In the genomic region with DNA sequence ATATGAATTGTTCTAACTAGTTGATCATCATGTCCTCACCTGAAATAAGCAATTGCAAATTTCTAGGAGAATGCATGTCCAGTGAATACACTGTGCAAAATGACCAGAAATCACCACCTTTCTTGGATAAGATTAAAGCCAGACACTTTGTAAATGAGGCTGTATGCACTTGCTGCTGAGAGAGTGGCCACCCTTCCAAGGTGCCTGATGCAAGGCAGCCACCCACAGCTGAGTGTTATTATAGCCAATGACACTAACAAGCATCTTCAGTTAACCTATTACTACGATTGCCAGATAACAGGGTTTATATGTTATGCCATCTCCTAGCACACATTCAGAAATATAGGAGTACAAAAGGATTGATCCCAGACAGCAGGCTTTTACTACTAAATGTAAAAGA, we compare ENCODE assay signal across 26 cellular contexts.
"Had no signal": no experiment of that assay in that cellular context is flagged by ENCODE, and none has a peak within 500 bp of the region (broad histone marks: within the 10 kb centered on the region; RNA-seq: fewer than 3 reads in every experiment).

No MANE protein-coding gene starts in this region.

- H3K27me3 ChIP-seq: neural progenitor cell, ovary, sigmoid colon, stomach, thyroid gland, tibial nerve, upper lobe of left lung, vagina had no signal

- H3K36me3 ChIP-seq: neural progenitor cell, ovary, right lobe of liver, sigmoid colon, stomach, thoracic aorta, thyroid gland, tibial nerve, upper lobe of left lung, vagina had no signal

- H3K79me2 ChIP-seq: parathyroid adenoma had no signal

- DNase-seq: nephron progenitor cell; occipital lobe; ovary; posterior cingulate gyrus; psoas muscle; right cardiac atrium; right lobe of liver; sigmoid colon; small intestine; stimulated activated CD4-positive, alpha-beta T cell treated with anti-CD3 and anti-CD28 coated beads, Interleukin-15, amount 100 ng/mL, for 24 hours; stimulated activated CD4-positive, alpha-beta T cell treated with anti-CD3 and anti-CD28 coated beads, Interleukin-2, amount 100 ng/mL, for 24 hours; stimulated activated CD4-positive, alpha-beta T cell treated with anti-CD3 and anti-CD28 coated beads, Interleukin-2, amount 100 ng/mL, for 48 hours; stimulated activated CD4-positive, alpha-beta T cell treated with anti-CD3 and anti-CD28 coated beads, Interleukin-4, amount 100 ng/mL, for 24 hours; stimulated activated naive B cell treated with anti-CD40 and anti-IgM and Interleukin-4, amounts not matched to agents 10 μg/mL and 1 μg/mL and 100 μg/mL, for 72 hours; stimulated activated naive CD4-positive, alpha-beta T cell treated with Interleukin-2 at 50 U/mL for 16 hours; stomach; thyroid gland; trophoblast cell; upper lobe of left lung had no signal

- H3K4me2 ChIP-seq: neural progenitor cell had no signal

- ATAC-seq: natural killer cell treated with Interleukin-12 subunit alpha and Interleukin-12 subunit beta and Interleukin-15 and Interleukin-18, amount 100 ng/mL, for 72 hours; psoas muscle; right cardiac atrium; right lobe of liver; stimulated activated effector memory CD8-positive, alpha-beta T cell treated with anti-CD3 and anti-CD28 coated beads, Interleukin-12 subunit alpha, Interleukin-12 subunit beta, amount 100 ng/mL, for 72 hours; stimulated activated naive B cell treated with anti-CD40 and anti-IgM and Interleukin-4, amounts not matched to agents 10 μg/mL and 1 μg/mL and 100 μg/mL, for 72 hours had no signal

- H3K9me3 ChIP-seq: ovary, psoas muscle, right lobe of liver, thoracic aorta, thyroid gland, vagina had no signal

- H2AFZ ChIP-seq: neural progenitor cell, parathyroid adenoma had no signal

- H3K4me3 ChIP-seq: neural progenitor cell, ovary, psoas muscle, right lobe of liver, sigmoid colon, stomach, thoracic aorta, thyroid gland, tibial nerve, upper lobe of left lung, vagina had no signal

- H3K9ac ChIP-seq: neural progenitor cell, parathyroid adenoma had no signal

- H3K4me1 ChIP-seq: parathyroid adenoma, psoas muscle, right lobe of liver, sigmoid colon, stomach, thyroid gland, tibial nerve, upper lobe of left lung, vagina had no signal

- H3K27ac ChIP-seq: neural progenitor cell, ovary, parathyroid adenoma, psoas muscle, right lobe of liver, sigmoid colon, stomach, thoracic aorta, thyroid gland, tibial nerve, upper lobe of left lung, vagina had no signal
